ENCODE assay signal across 1 cellular context in the genomic region with DNA sequence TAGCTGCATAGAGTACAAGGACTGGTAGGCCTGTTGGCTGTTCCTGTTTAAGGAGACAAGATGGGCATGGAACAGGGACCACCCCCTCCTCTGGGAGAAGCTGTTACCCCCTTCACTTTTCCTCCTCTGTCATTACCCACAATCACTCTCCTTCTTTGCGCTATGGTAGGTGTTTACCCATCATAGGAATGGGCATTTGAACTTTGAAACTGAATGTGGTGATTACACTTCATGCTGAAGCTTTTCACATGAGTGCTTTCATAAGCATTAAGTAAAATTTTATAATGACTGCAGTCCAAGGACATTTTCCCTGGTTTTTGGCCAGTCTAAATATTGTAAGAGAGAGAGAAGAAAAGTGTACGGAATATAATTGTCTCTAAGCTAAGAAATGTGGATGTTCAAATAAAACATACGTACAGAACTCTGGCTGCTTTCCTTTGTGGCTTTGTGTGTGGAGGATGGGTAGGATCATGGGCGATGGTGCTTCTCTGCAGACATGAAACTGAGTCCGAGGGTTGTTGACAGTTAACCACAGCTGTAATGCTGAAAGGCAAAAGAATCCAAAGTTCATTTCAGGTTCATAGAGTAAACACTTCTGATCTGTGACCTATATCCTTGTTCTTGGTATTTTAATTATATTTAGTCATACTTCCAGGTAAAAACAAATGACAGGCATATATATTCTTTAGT.
TF ChIP-seq lines count a peak whose summit lies in the region.

No MANE protein-coding gene starts in this region.

TF ChIP-seq in HepG2, 621 proteins besides CTCF, POLR2A, EP300 and RAD21 (continued from another document and continues in another):
- TF ChIP-seq, protein P1, sequence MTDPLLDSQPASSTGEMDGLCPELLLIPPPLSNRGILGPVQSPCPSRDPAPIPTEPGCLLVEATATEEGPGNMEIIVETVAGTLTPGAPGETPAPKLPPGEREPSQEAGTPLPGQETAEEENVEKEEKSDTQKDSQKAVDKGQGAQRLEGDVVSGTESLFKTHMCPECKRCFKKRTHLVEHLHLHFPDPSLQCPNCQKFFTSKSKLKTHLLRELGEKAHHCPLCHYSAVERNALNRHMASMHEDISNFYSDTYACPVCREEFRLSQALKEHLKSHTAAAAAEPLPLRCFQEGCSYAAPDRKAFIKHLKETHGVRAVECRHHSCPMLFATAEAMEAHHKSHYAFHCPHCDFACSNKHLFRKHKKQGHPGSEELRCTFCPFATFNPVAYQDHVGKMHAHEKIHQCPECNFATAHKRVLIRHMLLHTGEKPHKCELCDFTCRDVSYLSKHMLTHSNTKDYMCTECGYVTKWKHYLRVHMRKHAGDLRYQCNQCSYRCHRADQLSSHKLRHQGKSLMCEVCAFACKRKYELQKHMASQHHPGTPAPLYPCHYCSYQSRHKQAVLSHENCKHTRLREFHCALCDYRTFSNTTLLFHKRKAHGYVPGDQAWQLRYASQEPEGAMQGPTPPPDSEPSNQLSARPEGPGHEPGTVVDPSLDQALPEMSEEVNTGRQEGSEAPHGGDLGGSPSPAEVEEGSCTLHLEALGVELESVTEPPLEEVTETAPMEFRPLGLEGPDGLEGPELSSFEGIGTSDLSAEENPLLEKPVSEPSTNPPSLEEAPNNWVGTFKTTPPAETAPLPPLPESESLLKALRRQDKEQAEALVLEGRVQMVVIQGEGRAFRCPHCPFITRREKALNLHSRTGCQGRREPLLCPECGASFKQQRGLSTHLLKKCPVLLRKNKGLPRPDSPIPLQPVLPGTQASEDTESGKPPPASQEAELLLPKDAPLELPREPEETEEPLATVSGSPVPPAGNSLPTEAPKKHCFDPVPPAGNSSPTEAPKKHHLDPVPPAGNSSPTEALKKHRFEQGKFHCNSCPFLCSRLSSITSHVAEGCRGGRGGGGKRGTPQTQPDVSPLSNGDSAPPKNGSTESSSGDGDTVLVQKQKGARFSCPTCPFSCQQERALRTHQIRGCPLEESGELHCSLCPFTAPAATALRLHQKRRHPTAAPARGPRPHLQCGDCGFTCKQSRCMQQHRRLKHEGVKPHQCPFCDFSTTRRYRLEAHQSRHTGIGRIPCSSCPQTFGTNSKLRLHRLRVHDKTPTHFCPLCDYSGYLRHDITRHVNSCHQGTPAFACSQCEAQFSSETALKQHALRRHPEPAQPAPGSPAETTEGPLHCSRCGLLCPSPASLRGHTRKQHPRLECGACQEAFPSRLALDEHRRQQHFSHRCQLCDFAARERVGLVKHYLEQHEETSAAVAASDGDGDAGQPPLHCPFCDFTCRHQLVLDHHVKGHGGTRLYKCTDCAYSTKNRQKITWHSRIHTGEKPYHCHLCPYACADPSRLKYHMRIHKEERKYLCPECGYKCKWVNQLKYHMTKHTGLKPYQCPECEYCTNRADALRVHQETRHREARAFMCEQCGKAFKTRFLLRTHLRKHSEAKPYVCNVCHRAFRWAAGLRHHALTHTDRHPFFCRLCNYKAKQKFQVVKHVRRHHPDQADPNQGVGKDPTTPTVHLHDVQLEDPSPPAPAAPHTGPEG (CRISPR knock-in tag; IDR thresholded peaks at IDR 0.05): peak; percentile 44; the same call in 1 of the 2 replicates
- TF ChIP-seq, protein P2, sequence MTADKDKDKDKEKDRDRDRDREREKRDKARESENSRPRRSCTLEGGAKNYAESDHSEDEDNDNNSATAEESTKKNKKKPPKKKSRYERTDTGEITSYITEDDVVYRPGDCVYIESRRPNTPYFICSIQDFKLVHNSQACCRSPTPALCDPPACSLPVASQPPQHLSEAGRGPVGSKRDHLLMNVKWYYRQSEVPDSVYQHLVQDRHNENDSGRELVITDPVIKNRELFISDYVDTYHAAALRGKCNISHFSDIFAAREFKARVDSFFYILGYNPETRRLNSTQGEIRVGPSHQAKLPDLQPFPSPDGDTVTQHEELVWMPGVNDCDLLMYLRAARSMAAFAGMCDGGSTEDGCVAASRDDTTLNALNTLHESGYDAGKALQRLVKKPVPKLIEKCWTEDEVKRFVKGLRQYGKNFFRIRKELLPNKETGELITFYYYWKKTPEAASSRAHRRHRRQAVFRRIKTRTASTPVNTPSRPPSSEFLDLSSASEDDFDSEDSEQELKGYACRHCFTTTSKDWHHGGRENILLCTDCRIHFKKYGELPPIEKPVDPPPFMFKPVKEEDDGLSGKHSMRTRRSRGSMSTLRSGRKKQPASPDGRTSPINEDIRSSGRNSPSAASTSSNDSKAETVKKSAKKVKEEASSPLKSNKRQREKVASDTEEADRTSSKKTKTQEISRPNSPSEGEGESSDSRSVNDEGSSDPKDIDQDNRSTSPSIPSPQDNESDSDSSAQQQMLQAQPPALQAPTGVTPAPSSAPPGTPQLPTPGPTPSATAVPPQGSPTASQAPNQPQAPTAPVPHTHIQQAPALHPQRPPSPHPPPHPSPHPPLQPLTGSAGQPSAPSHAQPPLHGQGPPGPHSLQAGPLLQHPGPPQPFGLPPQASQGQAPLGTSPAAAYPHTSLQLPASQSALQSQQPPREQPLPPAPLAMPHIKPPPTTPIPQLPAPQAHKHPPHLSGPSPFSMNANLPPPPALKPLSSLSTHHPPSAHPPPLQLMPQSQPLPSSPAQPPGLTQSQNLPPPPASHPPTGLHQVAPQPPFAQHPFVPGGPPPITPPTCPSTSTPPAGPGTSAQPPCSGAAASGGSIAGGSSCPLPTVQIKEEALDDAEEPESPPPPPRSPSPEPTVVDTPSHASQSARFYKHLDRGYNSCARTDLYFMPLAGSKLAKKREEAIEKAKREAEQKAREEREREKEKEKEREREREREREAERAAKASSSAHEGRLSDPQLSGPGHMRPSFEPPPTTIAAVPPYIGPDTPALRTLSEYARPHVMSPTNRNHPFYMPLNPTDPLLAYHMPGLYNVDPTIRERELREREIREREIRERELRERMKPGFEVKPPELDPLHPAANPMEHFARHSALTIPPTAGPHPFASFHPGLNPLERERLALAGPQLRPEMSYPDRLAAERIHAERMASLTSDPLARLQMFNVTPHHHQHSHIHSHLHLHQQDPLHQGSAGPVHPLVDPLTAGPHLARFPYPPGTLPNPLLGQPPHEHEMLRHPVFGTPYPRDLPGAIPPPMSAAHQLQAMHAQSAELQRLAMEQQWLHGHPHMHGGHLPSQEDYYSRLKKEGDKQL (CRISPR knock-in tag; IDR thresholded peaks at IDR 0.05; ENCODE audit: low read depth): peak; percentile 73
- TF ChIP-seq ZC3H13 (CRISPR knock-in tag; IDR thresholded peaks at IDR 0.05) (peak; percentile 51; the same call in 1 of the 2 replicates), POLR2AphosphoS2 (IDR thresholded peaks at IDR 0.05; ENCODE audit: low read depth, low read length) (peak; percentile 94), ZNF652 (CRISPR knock-in tag; IDR thresholded peaks at IDR 0.05; ENCODE audit: borderline replicate concordance, low read depth) (peak; percentile 69; the same call in 1 of the 2 replicates), PITX1 (CRISPR knock-in tag; IDR thresholded peaks at IDR 0.05) (peak; percentile 78), CEBPG (CRISPR knock-in tag; IDR thresholded peaks at IDR 0.05) (peak; percentile 32; the same call in 1 of the 2 replicates), MEIS2 (CRISPR knock-in tag; IDR thresholded peaks at IDR 0.05) (peak; percentile 60), NCOA2 (CRISPR knock-in tag; IDR thresholded peaks at IDR 0.05) (peak; percentile 95), SMAD1 (CRISPR knock-in tag; IDR thresholded peaks at IDR 0.05; ENCODE audit: borderline replicate concordance, low read depth) (0 out of 2 replicates have a peak, but pooled peaks have one; percentile 44), TCF7 (IDR thresholded peaks at IDR 0.05; ENCODE audit: low read depth) (peak; percentile 81), ATF7-NPFF (CRISPR knock-in tag; IDR thresholded peaks at IDR 0.05; ENCODE audit: low read depth) (no peak), AGO2 (optimal IDR thresholded peaks at IDR 0.05; ENCODE audit: low read depth, low read length) (peak; percentile 13), SNAPC2 (CRISPR knock-in tag; IDR thresholded peaks at IDR 0.05) (0 out of 2 replicates have a peak, but pooled peaks have one; percentile 44), ZKSCAN1 (IDR thresholded peaks at IDR 0.05; ENCODE audit: low read length) (peak; percentile 32), ZNF230 (CRISPR knock-in tag; IDR thresholded peaks at IDR 0.05) (no peak), ZNF136 (CRISPR knock-in tag; IDR thresholded peaks at IDR 0.05; ENCODE audit: low read depth) (0 out of 2 replicates have a peak, but pooled peaks have one; percentile 51), ZNF670 (CRISPR knock-in tag; IDR thresholded peaks at IDR 0.05; ENCODE audit: borderline replicate concordance) (peak; percentile 92; the same call in 1 of the 2 replicates), THAP11 (CRISPR knock-in tag; IDR thresholded peaks at IDR 0.05) (peak; percentile 66), JARID2 (CRISPR knock-in tag; IDR thresholded peaks at IDR 0.05; ENCODE audit: insufficient replicate concordance) (peak; percentile 42), KLF6 (CRISPR knock-in tag; IDR thresholded peaks at IDR 0.05) (peak; percentile 60; the same call in 1 of the 2 replicates), PRPF4 (IDR thresholded peaks at IDR 0.05; ENCODE audit: low read depth, low read length, poor library complexity, severe bottlenecking) (peak; percentile 84), HOXA5 (CRISPR knock-in tag; IDR thresholded peaks at IDR 0.05) (peak; percentile 82; the same call in 1 of the 2 replicates), CREB1 (IDR thresholded peaks at IDR 0.05) (0 out of 2 replicates have a peak, but pooled peaks have one; percentile 51), CREB1 (CRISPR knock-in tag; IDR thresholded peaks at IDR 0.05) (peak; percentile 85), ZSCAN31 (CRISPR knock-in tag; IDR thresholded peaks at IDR 0.05; ENCODE audit: low read depth) (no peak; the same call in 1 of the 2 replicates), PAWR (CRISPR knock-in tag; IDR thresholded peaks at IDR 0.05; ENCODE audit: borderline replicate concordance) (no peak), SMARCE1 (IDR thresholded peaks at IDR 0.05; ENCODE audit: borderline replicate concordance) (peak; percentile 68; the same call in 1 of the 2 replicates), ELF3 (CRISPR knock-in tag; IDR thresholded peaks at IDR 0.05) (peak; percentile 92)
- TF ChIP-seq, protein P3, sequence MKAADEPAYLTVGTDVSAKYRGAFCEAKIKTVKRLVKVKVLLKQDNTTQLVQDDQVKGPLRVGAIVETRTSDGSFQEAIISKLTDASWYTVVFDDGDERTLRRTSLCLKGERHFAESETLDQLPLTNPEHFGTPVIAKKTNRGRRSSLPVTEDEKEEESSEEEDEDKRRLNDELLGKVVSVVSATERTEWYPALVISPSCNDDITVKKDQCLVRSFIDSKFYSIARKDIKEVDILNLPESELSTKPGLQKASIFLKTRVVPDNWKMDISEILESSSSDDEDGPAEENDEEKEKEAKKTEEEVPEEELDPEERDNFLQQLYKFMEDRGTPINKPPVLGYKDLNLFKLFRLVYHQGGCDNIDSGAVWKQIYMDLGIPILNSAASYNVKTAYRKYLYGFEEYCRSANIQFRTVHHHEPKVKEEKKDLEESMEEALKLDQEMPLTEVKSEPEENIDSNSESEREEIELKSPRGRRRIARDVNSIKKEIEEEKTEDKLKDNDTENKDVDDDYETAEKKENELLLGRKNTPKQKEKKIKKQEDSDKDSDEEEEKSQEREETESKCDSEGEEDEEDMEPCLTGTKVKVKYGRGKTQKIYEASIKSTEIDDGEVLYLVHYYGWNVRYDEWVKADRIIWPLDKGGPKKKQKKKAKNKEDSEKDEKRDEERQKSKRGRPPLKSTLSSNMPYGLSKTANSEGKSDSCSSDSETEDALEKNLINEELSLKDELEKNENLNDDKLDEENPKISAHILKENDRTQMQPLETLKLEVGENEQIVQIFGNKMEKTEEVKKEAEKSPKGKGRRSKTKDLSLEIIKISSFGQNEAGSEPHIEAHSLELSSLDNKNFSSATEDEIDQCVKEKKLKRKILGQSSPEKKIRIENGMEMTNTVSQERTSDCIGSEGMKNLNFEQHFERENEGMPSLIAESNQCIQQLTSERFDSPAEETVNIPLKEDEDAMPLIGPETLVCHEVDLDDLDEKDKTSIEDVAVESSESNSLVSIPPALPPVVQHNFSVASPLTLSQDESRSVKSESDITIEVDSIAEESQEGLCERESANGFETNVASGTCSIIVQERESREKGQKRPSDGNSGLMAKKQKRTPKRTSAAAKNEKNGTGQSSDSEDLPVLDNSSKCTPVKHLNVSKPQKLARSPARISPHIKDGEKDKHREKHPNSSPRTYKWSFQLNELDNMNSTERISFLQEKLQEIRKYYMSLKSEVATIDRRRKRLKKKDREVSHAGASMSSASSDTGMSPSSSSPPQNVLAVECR (CRISPR knock-in tag; IDR thresholded peaks at IDR 0.05; ENCODE audit: borderline replicate concordance): peak; percentile 57; the same call in 1 of the 2 replicates
- TF ChIP-seq, protein P4, sequence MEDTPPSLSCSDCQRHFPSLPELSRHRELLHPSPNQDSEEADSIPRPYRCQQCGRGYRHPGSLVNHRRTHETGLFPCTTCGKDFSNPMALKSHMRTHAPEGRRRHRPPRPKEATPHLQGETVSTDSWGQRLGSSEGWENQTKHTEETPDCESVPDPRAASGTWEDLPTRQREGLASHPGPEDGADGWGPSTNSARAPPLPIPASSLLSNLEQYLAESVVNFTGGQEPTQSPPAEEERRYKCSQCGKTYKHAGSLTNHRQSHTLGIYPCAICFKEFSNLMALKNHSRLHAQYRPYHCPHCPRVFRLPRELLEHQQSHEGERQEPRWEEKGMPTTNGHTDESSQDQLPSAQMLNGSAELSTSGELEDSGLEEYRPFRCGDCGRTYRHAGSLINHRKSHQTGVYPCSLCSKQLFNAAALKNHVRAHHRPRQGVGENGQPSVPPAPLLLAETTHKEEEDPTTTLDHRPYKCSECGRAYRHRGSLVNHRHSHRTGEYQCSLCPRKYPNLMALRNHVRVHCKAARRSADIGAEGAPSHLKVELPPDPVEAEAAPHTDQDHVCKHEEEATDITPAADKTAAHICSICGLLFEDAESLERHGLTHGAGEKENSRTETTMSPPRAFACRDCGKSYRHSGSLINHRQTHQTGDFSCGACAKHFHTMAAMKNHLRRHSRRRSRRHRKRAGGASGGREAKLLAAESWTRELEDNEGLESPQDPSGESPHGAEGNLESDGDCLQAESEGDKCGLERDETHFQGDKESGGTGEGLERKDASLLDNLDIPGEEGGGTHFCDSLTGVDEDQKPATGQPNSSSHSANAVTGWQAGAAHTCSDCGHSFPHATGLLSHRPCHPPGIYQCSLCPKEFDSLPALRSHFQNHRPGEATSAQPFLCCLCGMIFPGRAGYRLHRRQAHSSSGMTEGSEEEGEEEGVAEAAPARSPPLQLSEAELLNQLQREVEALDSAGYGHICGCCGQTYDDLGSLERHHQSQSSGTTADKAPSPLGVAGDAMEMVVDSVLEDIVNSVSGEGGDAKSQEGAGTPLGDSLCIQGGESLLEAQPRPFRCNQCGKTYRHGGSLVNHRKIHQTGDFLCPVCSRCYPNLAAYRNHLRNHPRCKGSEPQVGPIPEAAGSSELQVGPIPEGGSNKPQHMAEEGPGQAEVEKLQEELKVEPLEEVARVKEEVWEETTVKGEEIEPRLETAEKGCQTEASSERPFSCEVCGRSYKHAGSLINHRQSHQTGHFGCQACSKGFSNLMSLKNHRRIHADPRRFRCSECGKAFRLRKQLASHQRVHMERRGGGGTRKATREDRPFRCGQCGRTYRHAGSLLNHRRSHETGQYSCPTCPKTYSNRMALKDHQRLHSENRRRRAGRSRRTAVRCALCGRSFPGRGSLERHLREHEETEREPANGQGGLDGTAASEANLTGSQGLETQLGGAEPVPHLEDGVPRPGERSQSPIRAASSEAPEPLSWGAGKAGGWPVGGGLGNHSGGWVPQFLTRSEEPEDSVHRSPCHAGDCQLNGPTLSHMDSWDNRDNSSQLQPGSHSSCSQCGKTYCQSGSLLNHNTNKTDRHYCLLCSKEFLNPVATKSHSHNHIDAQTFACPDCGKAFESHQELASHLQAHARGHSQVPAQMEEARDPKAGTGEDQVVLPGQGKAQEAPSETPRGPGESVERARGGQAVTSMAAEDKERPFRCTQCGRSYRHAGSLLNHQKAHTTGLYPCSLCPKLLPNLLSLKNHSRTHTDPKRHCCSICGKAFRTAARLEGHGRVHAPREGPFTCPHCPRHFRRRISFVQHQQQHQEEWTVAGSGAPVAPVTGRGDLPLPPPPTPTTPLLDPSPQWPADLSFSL (CRISPR knock-in tag; IDR thresholded peaks at IDR 0.05): peak; percentile 37; the same call in 1 of the 2 replicates
